16 cellular contexts compared by ENCODE assay signal in genomic region chr6:142834853-142835252, GRCh38.
"Had no signal": no experiment of that assay in that cellular context is flagged by ENCODE, and none has a peak within 500 bp of the region (broad histone marks: within the 10 kb centered on the region; RNA-seq: fewer than 3 reads in every experiment).

No MANE protein-coding gene starts in this region.

- H3K27ac ChIP-seq: left lung, spleen, upper lobe of right lung had no signal

- ATAC-seq: left lung; stimulated activated memory B cell treated with anti-CD40 and anti-IgM and Interleukin-4, amounts not matched to agents 10 μg/mL and 1 μg/mL and 100 μg/mL, for 72 hours; upper lobe of right lung had no signal

- H3K27me3 ChIP-seq: left lung, spleen, upper lobe of right lung had no signal

- H3K36me3 Mint-ChIP-seq: mesothelial cell of epicardium had no signal

- H3K4me2 ChIP-seq: SK-N-SH had no signal

- DNase-seq: activated effector memory CD4-positive, alpha-beta T cell treated with Interleukin-2 at 50 U/mL for 16 hours; activated naive CD4-positive, alpha-beta T cell treated with anti-CD3 and anti-CD28 coated beads, Interleukin-2, amount 50 U/mL, for 16 hours; amniotic stem cell; head of caudate nucleus; kidney; left lung; occipital lobe; retina; SK-N-SH; spleen; stimulated activated CD4-positive, alpha-beta T cell treated with anti-CD3 and anti-CD28 coated beads, Interleukin-4, amount 100 ng/mL, for 4 hours; T-helper 9 cell; upper lobe of right lung had no signal

- H3K27ac Mint-ChIP-seq: mesothelial cell of epicardium; stimulated activated memory B cell treated with anti-CD40 and anti-IgM and Interleukin-4, amounts not matched to agents 10 μg/mL and 1 μg/mL and 100 μg/mL, for 72 hours had no signal

- H3K4me1 ChIP-seq: upper lobe of right lung had no signal

- H3K4me3 ChIP-seq: left lung, spleen, upper lobe of right lung had no signal

- FAIRE-seq: frontal cortex, kidney had no signal

- H3K9me3 Mint-ChIP-seq: mesothelial cell of epicardium; stimulated activated memory B cell treated with anti-CD40 and anti-IgM and Interleukin-4, amounts not matched to agents 10 μg/mL and 1 μg/mL and 100 μg/mL, for 72 hours had no signal

- H3K27me3 Mint-ChIP-seq: stimulated activated memory B cell treated with anti-CD40 and anti-IgM and Interleukin-4, amounts not matched to agents 10 μg/mL and 1 μg/mL and 100 μg/mL, for 72 hours had no signal

- H3K4me3 Mint-ChIP-seq: mesothelial cell of epicardium; stimulated activated memory B cell treated with anti-CD40 and anti-IgM and Interleukin-4, amounts not matched to agents 10 μg/mL and 1 μg/mL and 100 μg/mL, for 72 hours had no signal

- H3K36me3 ChIP-seq: left lung, upper lobe of right lung had no signal

- H3K9me3 ChIP-seq: left lung, SK-N-SH, spleen, upper lobe of right lung had no signal
